ENCODE assay signal across 1 cellular context in the genomic region with DNA sequence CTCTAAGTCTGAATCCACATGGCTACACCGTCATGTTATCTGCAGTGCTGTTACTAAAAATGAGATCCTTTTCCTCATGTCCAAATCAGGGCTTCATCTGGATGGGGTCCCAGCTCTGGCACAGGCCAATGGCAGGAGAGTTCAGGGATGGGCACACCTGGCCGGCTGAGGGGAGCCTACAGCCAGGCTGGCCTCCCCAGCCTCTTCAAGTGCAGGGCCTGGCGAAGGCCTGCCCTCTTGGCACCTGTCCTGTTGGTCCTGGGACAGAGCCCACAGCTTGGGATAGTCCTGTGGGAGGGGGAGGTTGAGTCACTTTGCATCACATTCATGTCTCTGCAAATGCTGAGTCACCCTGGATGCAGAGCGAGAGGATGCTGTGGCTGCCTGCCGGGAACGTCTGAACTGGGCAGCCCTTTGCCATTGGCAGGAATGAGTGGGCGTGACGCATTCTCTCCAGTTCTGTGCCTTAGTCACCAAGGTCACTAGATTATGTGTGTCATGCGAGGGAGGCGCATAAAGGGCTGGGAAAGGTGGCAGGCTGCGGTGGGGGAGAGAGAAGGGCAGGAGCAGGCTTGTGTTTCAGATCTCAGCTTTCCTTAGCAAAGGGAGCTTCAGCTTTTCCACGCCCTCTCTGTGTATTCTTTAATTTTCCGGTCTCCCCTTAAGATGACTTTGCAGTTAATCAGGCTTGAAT.
A peak's percentile ranks its signal among the peaks of the same experiment; 100 is the strongest.
TF ChIP-seq lines count a peak whose summit lies in the region.

No MANE protein-coding gene starts in this region.

TF ChIP-seq in K562, 482 proteins besides CTCF, POLR2A, EP300 and RAD21 (continued from another document and continues in another):
- TF ChIP-seq, protein P1, sequence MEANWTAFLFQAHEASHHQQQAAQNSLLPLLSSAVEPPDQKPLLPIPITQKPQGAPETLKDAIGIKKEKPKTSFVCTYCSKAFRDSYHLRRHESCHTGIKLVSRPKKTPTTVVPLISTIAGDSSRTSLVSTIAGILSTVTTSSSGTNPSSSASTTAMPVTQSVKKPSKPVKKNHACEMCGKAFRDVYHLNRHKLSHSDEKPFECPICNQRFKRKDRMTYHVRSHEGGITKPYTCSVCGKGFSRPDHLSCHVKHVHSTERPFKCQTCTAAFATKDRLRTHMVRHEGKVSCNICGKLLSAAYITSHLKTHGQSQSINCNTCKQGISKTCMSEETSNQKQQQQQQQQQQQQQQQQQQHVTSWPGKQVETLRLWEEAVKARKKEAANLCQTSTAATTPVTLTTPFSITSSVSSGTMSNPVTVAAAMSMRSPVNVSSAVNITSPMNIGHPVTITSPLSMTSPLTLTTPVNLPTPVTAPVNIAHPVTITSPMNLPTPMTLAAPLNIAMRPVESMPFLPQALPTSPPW (CRISPR knock-in tag; IDR thresholded peaks at IDR 0.05): peak; percentile 56; the same call in 1 of the 2 replicates
- TF ChIP-seq RFX5 (IDR thresholded peaks at IDR 0.05; ENCODE audit: low read depth, low read length) (no peak), ZNF586 (CRISPR knock-in tag; conservative IDR thresholded peaks at IDR 0.05) (no peak), FOXM1 (IDR thresholded peaks at IDR 0.05; ENCODE audit: low read depth) (no peak), FOXM1 (CRISPR knock-in tag; IDR thresholded peaks at IDR 0.05; ENCODE audit: low read depth) (no peak), LCOR (CRISPR knock-in tag; IDR thresholded peaks at IDR 0.05) (no peak), ZNF699 (CRISPR knock-in tag; IDR thresholded peaks at IDR 0.05; ENCODE audit: insufficient replicate concordance) (no peak), ZNF175 (CRISPR knock-in tag; IDR thresholded peaks at IDR 0.05; ENCODE audit: low read depth) (no peak), ZNF316 (IDR thresholded peaks at IDR 0.05) (peak; percentile 91), ZNF24 (IDR thresholded peaks at IDR 0.05) (peak; percentile 47; the same call in 1 of the 2 replicates), MED1 (CRISPR knock-in tag; IDR thresholded peaks at IDR 0.05; ENCODE audit: borderline replicate concordance) (no peak), PRPF4 (IDR thresholded peaks at IDR 0.05; ENCODE audit: insufficient read depth, low read depth, low read length, poor library complexity, severe bottlenecking) (no peak), ZNF408 (CRISPR knock-in tag; IDR thresholded peaks at IDR 0.05; ENCODE audit: low read depth) (no peak), BRD4 (IDR thresholded peaks at IDR 0.05) (no peak), ARID1B (IDR thresholded peaks at IDR 0.05) (peak; percentile 81), ZNF146 (CRISPR knock-in tag; IDR thresholded peaks at IDR 0.05; ENCODE audit: unreplicated experiment) (no peak), RBM14 (IDR thresholded peaks at IDR 0.05; ENCODE audit: borderline replicate concordance, insufficient read depth, low read depth, low read length) (no peak), BDP1 (IDR thresholded peaks at IDR 0.05; ENCODE audit: insufficient read depth, insufficient read length) (no peak), ILF3 (IDR thresholded peaks at IDR 0.05; ENCODE audit: borderline replicate concordance) (no peak), FOXA3 (CRISPR knock-in tag; conservative IDR thresholded peaks at IDR 0.05 in 1 of 2, IDR thresholded peaks at IDR 0.05 in 1 of 2) (no peak), ESRRA (IDR thresholded peaks at IDR 0.05; ENCODE audit: borderline replicate concordance, low read depth) (peak; percentile 83), YY1 (IDR thresholded peaks at IDR 0.05; ENCODE audit: borderline replicate concordance in 1 of 3, control insufficient read depth in 1 of 3, extremely low read depth in 1 of 3, insufficient read depth in 3 of 3, insufficient read length in 1 of 3, insufficient replicate concordance in 2 of 3, low read depth in 1 of 3, low read length in 2 of 3) (no peak), ZNF282 (CRISPR knock-in tag; IDR thresholded peaks at IDR 0.05) (no peak), TAL1 (IDR thresholded peaks at IDR 0.05) (no peak), RHOXF2B (CRISPR knock-in tag; conservative IDR thresholded peaks at IDR 0.05) (no peak)
- TF ChIP-seq, protein P2, sequence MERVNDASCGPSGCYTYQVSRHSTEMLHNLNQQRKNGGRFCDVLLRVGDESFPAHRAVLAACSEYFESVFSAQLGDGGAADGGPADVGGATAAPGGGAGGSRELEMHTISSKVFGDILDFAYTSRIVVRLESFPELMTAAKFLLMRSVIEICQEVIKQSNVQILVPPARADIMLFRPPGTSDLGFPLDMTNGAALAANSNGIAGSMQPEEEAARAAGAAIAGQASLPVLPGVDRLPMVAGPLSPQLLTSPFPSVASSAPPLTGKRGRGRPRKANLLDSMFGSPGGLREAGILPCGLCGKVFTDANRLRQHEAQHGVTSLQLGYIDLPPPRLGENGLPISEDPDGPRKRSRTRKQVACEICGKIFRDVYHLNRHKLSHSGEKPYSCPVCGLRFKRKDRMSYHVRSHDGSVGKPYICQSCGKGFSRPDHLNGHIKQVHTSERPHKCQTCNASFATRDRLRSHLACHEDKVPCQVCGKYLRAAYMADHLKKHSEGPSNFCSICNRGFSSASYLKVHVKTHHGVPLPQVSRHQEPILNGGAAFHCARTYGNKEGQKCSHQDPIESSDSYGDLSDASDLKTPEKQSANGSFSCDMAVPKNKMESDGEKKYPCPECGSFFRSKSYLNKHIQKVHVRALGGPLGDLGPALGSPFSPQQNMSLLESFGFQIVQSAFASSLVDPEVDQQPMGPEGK (CRISPR knock-in tag; IDR thresholded peaks at IDR 0.05; ENCODE audit: borderline replicate concordance): no peak
- TF ChIP-seq, protein P3, sequence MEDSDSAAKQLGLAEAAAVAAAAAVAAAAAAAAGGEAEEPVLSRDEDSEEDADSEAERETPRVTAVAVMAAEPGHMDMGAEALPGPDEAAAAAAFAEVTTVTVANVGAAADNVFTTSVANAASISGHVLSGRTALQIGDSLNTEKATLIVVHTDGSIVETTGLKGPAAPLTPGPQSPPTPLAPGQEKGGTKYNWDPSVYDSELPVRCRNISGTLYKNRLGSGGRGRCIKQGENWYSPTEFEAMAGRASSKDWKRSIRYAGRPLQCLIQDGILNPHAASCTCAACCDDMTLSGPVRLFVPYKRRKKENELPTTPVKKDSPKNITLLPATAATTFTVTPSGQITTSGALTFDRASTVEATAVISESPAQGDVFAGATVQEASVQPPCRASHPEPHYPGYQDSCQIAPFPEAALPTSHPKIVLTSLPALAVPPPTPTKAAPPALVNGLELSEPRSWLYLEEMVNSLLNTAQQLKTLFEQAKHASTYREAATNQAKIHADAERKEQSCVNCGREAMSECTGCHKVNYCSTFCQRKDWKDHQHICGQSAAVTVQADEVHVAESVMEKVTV (CRISPR knock-in tag; IDR thresholded peaks at IDR 0.05): no peak
- TF ChIP-seq, protein P4, sequence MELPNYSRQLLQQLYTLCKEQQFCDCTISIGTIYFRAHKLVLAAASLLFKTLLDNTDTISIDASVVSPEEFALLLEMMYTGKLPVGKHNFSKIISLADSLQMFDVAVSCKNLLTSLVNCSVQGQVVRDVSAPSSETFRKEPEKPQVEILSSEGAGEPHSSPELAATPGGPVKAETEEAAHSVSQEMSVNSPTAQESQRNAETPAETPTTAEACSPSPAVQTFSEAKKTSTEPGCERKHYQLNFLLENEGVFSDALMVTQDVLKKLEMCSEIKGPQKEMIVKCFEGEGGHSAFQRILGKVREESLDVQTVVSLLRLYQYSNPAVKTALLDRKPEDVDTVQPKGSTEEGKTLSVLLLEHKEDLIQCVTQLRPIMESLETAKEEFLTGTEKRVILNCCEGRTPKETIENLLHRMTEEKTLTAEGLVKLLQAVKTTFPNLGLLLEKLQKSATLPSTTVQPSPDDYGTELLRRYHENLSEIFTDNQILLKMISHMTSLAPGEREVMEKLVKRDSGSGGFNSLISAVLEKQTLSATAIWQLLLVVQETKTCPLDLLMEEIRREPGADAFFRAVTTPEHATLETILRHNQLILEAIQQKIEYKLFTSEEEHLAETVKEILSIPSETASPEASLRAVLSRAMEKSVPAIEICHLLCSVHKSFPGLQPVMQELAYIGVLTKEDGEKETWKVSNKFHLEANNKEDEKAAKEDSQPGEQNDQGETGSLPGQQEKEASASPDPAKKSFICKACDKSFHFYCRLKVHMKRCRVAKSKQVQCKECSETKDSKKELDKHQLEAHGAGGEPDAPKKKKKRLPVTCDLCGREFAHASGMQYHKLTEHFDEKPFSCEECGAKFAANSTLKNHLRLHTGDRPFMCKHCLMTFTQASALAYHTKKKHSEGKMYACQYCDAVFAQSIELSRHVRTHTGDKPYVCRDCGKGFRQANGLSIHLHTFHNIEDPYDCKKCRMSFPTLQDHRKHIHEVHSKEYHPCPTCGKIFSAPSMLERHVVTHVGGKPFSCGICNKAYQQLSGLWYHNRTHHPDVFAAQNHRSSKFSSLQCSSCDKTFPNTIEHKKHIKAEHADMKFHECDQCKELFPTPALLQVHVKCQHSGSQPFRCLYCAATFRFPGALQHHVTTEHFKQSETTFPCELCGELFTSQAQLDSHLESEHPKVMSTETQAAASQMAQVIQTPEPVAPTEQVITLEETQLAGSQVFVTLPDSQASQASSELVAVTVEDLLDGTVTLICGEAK (IDR thresholded peaks at IDR 0.05): no peak
- TF ChIP-seq, protein P4 (CRISPR knock-in tag; IDR thresholded peaks at IDR 0.05): no peak
- TF ChIP-seq, protein P5, sequence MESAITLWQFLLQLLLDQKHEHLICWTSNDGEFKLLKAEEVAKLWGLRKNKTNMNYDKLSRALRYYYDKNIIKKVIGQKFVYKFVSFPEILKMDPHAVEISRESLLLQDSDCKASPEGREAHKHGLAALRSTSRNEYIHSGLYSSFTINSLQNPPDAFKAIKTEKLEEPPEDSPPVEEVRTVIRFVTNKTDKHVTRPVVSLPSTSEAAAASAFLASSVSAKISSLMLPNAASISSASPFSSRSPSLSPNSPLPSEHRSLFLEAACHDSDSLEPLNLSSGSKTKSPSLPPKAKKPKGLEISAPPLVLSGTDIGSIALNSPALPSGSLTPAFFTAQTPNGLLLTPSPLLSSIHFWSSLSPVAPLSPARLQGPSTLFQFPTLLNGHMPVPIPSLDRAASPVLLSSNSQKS (CRISPR knock-in tag; IDR thresholded peaks at IDR 0.05): no peak
- TF ChIP-seq, protein P6, sequence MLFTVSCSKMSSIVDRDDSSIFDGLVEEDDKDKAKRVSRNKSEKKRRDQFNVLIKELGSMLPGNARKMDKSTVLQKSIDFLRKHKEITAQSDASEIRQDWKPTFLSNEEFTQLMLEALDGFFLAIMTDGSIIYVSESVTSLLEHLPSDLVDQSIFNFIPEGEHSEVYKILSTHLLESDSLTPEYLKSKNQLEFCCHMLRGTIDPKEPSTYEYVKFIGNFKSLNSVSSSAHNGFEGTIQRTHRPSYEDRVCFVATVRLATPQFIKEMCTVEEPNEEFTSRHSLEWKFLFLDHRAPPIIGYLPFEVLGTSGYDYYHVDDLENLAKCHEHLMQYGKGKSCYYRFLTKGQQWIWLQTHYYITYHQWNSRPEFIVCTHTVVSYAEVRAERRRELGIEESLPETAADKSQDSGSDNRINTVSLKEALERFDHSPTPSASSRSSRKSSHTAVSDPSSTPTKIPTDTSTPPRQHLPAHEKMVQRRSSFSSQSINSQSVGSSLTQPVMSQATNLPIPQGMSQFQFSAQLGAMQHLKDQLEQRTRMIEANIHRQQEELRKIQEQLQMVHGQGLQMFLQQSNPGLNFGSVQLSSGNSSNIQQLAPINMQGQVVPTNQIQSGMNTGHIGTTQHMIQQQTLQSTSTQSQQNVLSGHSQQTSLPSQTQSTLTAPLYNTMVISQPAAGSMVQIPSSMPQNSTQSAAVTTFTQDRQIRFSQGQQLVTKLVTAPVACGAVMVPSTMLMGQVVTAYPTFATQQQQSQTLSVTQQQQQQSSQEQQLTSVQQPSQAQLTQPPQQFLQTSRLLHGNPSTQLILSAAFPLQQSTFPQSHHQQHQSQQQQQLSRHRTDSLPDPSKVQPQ (CRISPR knock-in tag; IDR thresholded peaks at IDR 0.05; ENCODE audit: borderline replicate concordance): no peak
- TF ChIP-seq, protein P7, sequence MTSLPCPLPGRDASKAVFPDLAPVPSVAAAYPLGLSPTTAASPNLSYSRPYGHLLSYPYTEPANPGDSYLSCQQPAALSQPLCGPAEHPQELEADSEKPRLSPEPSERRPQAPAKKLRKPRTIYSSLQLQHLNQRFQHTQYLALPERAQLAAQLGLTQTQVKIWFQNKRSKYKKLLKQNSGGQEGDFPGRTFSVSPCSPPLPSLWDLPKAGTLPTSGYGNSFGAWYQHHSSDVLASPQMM (CRISPR knock-in tag; IDR thresholded peaks at IDR 0.05): no peak
- TF ChIP-seq, protein P8, sequence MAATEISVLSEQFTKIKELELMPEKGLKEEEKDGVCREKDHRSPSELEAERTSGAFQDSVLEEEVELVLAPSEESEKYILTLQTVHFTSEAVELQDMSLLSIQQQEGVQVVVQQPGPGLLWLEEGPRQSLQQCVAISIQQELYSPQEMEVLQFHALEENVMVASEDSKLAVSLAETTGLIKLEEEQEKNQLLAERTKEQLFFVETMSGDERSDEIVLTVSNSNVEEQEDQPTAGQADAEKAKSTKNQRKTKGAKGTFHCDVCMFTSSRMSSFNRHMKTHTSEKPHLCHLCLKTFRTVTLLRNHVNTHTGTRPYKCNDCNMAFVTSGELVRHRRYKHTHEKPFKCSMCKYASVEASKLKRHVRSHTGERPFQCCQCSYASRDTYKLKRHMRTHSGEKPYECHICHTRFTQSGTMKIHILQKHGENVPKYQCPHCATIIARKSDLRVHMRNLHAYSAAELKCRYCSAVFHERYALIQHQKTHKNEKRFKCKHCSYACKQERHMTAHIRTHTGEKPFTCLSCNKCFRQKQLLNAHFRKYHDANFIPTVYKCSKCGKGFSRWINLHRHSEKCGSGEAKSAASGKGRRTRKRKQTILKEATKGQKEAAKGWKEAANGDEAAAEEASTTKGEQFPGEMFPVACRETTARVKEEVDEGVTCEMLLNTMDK (IDR thresholded peaks at IDR 0.05; ENCODE audit: borderline replicate concordance, insufficient read depth, low read depth, low read length, poor library complexity, severe bottlenecking): no peak
- TF ChIP-seq, protein P9, sequence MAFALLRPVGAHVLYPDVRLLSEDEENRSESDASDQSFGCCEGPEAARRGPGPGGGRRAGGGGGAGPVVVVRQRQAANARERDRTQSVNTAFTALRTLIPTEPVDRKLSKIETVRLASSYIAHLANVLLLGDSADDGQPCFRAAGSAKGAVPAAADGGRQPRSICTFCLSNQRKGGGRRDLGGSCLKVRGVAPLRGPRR (CRISPR knock-in tag; IDR thresholded peaks at IDR 0.05): no peak
